Comparison of ENCODE assay signal across 1 cellular context in genomic region chr5:1509346-1510085, GRCh38.
TF ChIP-seq lines count a peak whose summit lies in the region.

No MANE protein-coding gene starts in this region.

TF ChIP-seq in H1, 55 proteins besides CTCF, POLR2A, EP300 and RAD21 (continued from another document):
- TF ChIP-seq CTBP2 (IDR thresholded peaks at IDR 0.05; ENCODE audit: borderline replicate concordance, insufficient read depth, insufficient read length, low read length), result no peak
- no peak for TF ChIP-seq MAX (IDR thresholded peaks at IDR 0.05)
- no peak for TF ChIP-seq JUND (IDR thresholded peaks at IDR 0.05; ENCODE audit: low read length)
- no peak for TF ChIP-seq KDM1A (IDR thresholded peaks at IDR 0.05; ENCODE audit: borderline replicate concordance, low read length)
- TF ChIP-seq SP2 (IDR thresholded peaks at IDR 0.05; ENCODE audit: low read length), result no peak
- no peak for TF ChIP-seq ATF3 (IDR thresholded peaks at IDR 0.05; ENCODE audit: insufficient read depth, low read depth, low read length)
- TF ChIP-seq SIRT6 (IDR thresholded peaks at IDR 0.05; ENCODE audit: low read length), result no peak
- TF ChIP-seq FOSL1 (IDR thresholded peaks at IDR 0.05; ENCODE audit: insufficient read depth, low read depth, low read length), result no peak
- no peak for TF ChIP-seq TAF7 (optimal IDR thresholded peaks at IDR 0.05; ENCODE audit: borderline replicate concordance, low read depth, low read length)
TF ChIP-seq in H1: peak in this region for 0.
